ENCODE assay signal across 10 cellular contexts in the genomic region with DNA sequence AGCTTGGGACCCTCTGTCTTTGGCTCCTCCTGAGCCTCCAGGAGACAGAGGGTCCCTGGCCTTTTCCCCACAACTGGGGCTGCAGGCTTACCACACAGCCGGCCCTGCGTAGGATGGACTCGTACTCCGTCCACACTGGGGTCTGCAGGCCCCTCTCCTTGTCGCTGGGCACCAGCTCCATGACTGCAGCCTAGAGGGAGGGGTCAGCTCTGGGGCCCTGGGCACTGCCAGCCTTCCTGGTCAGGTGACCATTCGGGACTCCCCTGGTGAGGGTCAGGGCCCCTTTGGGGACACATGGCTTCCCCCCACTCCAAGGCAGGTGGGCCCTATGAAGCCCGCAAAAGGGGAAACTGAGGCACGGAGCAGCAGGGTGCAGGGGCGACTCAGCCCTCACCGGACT. TPM values are rescaled to one million over a fixed set of nuclear protein-coding genes. Genes with fewer than 3 reads are reported as not detected.
DNase-seq lines count a peak whose midpoint lies in the region; ATAC-seq and TF ChIP-seq lines count a peak whose summit lies in the region.
"Had no signal": no experiment of that assay in that cellular context is flagged by ENCODE, and none has a peak within 500 bp of the region (broad histone marks: within the 10 kb centered on the region; RNA-seq: fewer than 3 reads in every experiment).

No MANE protein-coding gene starts in this region.

- H4K20me1 ChIP-seq in Karpas-422 (ENCODE audit: insufficient read depth, low read depth, low read length), result no peaks in the 10 kb centered on the region

- no peaks in the 10 kb centered on the region for H3K9me3 ChIP-seq in Karpas-422 (ENCODE audit: low read length)

- CTCF ChIA-PET in BJ (lab: Yijun Ruan, JAX), result interaction anchor here (2.1 kb wide), 1 partner anchor 27 kb away, joined by 7 read pairs; no protein-coding TSS in a partner anchor

- H3K4me1 ChIP-seq in Karpas-422 (ENCODE audit: low read length), result peaks cover 5% of the 10 kb centered on the region; the same call in 1 of the 2 replicates

- TF ChIP-seq CTCF in BJ (IDR thresholded peaks at IDR 0.05; ENCODE audit: insufficient read depth, low read depth, low read length), result no peak
- TF ChIP-seq CTCF in dorsolateral prefrontal cortex (IDR thresholded peaks at IDR 0.05 in 54 of 56, conservative IDR thresholded peaks at IDR 0.05 in 2 of 56; ENCODE audit: low read depth in 1 of 56, partially characterized antibody in 56 of 56), result no peak

- H3K9me3 Mint-ChIP-seq in naive thymus-derived CD8-positive, alpha-beta T cell, result no peaks in the 10 kb centered on the region

- H3K9ac ChIP-seq in Karpas-422 (ENCODE audit: low read length), result no peak overlapping the region

- H3K79me2 ChIP-seq in Karpas-422 (ENCODE audit: low read length), result no peaks in the 10 kb centered on the region

- H3K36me3 ChIP-seq in BJ (ENCODE audit: control insufficient read depth, insufficient read depth, low read length), result peaks cover 3% of the 10 kb centered on the region
- no peaks in the 10 kb centered on the region for H3K36me3 ChIP-seq in Karpas-422 (ENCODE audit: insufficient read depth, low read length)

- H3K27ac ChIP-seq in Karpas-422 (ENCODE audit: low read length) (no peak overlapping the region), dorsolateral prefrontal cortex (no peak overlapping the region)

- H3K4me1 Mint-ChIP-seq in naive thymus-derived CD8-positive, alpha-beta T cell, result peaks cover 3 to 10% (median 6%) of the 10 kb centered on the region in 4 donors

- ATAC-seq in naive thymus-derived CD8-positive, alpha-beta T cell, result no peak
- ATAC-seq in HG03196 (IDR thresholded peaks at IDR 0.05; ENCODE audit: unreplicated experiment), result no peak

- H3K4me2 ChIP-seq in Karpas-422 (ENCODE audit: low read depth, low read length, poor library complexity, severe bottlenecking), result peak overlapping the region; percentile 7

- H3K4me3 Mint-ChIP-seq in naive thymus-derived CD8-positive, alpha-beta T cell, result peak overlapping the region in 7 of 10 donors; percentile 64 to 84 (median 74)

- DNase-seq in BJ (ENCODE audit: low read depth) (no peak), Karpas-422 (no peak), dorsolateral prefrontal cortex (no peak), RPMI8226 (no peak), NCI-H2171 (lab: John Stamatoyannopoulos, UW) (no peak), NOMO-1 treated with DMSO at 0.1 percent for 48 hours (lab: John Stamatoyannopoulos, UW; ENCODE audit: unreplicated experiment) (no peak)
- no peak for DNase-seq in naive thymus-derived CD8-positive, alpha-beta T cell
- DNase-seq: activated gamma-delta T cell, SHP77 had no signal

- no peak overlapping the region for H3K27ac Mint-ChIP-seq in naive thymus-derived CD8-positive, alpha-beta T cell

- H2AFZ ChIP-seq in Karpas-422 (ENCODE audit: low read length), result no peak overlapping the region

- POLR2A ChIA-PET in BJ (lab: Charles Lee), result no interaction called here
- POLR2A ChIA-PET in naive thymus-derived CD8-positive, alpha-beta T cell (lab: Charles Lee), result interaction anchor here (0.6 to 1.2 kb wide), 2 partner anchors 34 to 82 kb away, joined by 3 to 4 read pairs; no protein-coding TSS in a partner anchor

- no peaks in the 10 kb centered on the region for H3K9me2 ChIP-seq in Karpas-422 (replicated peaks; ENCODE audit: insufficient read depth, low read length)

- H3K36me3 Mint-ChIP-seq in naive thymus-derived CD8-positive, alpha-beta T cell, result peaks cover 0 to 1% (median 0%) of the 10 kb centered on the region in 3 donors

- H3K27me3 Mint-ChIP-seq in naive thymus-derived CD8-positive, alpha-beta T cell, result no peaks in the 10 kb centered on the region

- H3K4me3 ChIP-seq in BJ (ENCODE audit: low read depth, low read length) (peak overlapping the region; percentile 63), Karpas-422 (ENCODE audit: low read length) (no peak overlapping the region), dorsolateral prefrontal cortex (peak overlapping the region in 36 of 59 donors; percentile 31 to 75 (median 64))

- H3K27me3 ChIP-seq in BJ (ENCODE audit: control insufficient read depth, insufficient read depth, low read length) (no peaks in the 10 kb centered on the region), Karpas-422 (ENCODE audit: low read length) (no peaks in the 10 kb centered on the region), dorsolateral prefrontal cortex (peaks cover 0 to 17% (median 0%) of the 10 kb centered on the region in 45 donors)

- intact Hi-C loops in dorsolateral prefrontal cortex (cut with DNase I), result no loop called here

RNA-seq across cellular contexts. Expression of a gene that starts 1.3 kb away (rescaled TPM):
- polyA plus RNA-seq in BJ (2011; rRNA removed), result 40.6 and 49.8 TPM in 2 replicates
- polyA minus RNA-seq in BJ (2011; rRNA and poly(A)+ RNA removed), result 6.6 and 7.2 TPM in 2 replicates
- 0.97 and 1.5 TPM in 2 replicates for total RNA-seq in Karpas-422 (2014; rRNA removed; shearing (Covaris generic); ENCODE audit: low replicate concordance)
- total RNA-seq in dorsolateral prefrontal cortex, result 1 to 10 TPM in 119 of 120 experiments, under 1 TPM in 1; 0.85 to 9.8 (median 4.0) TPM
- total RNA-seq in naive thymus-derived CD8-positive, alpha-beta T cell, result 10 to 100 TPM; 17.1 to 23.7 TPM
- polyA plus RNA-seq in naive thymus-derived CD8-positive, alpha-beta T cell, result 10 to 100 TPM; 17.4 to 21.4 (median 18.2) TPM

RNA-seq across cellular contexts. Expression of a gene that starts 9.4 kb away (rescaled TPM):
- polyA plus RNA-seq in BJ (2011; rRNA removed), result not detected in 2 replicates
- not detected in 2 replicates for polyA minus RNA-seq in BJ (2011; rRNA and poly(A)+ RNA removed)
- not detected in 2 replicates for total RNA-seq in Karpas-422 (2014; rRNA removed; shearing (Covaris generic); ENCODE audit: low replicate concordance)
- 1 to 10 TPM in 3 of 120 experiments, under 1 TPM in 10, not detected in 107; 0.54 to 1.3 (median 0.75) TPM for total RNA-seq in dorsolateral prefrontal cortex
- not detected for total RNA-seq in naive thymus-derived CD8-positive, alpha-beta T cell
- under 1 TPM in 1 of 3 donors, not detected in 2; 0.36 TPM for polyA plus RNA-seq in naive thymus-derived CD8-positive, alpha-beta T cell

RNA-seq across cellular contexts. Expression of a gene that starts 16.6 kb away (rescaled TPM):
- polyA plus RNA-seq in BJ (2011; rRNA removed), result 41.7 and 63.9 TPM in 2 replicates
- polyA minus RNA-seq in BJ (2011; rRNA and poly(A)+ RNA removed), result 30.2 and 40.7 TPM in 2 replicates
- total RNA-seq in Karpas-422 (2014; rRNA removed; shearing (Covaris generic); ENCODE audit: low replicate concordance), result 37.3 and 71.9 TPM in 2 replicates
- 10 to 100 TPM; 54.4 to 99.5 (median 79.6) TPM for total RNA-seq in dorsolateral prefrontal cortex
- total RNA-seq in naive thymus-derived CD8-positive, alpha-beta T cell, result 10 to 100 TPM; 28.3 to 29.2 TPM
- 100 to 1,000 TPM; 103 to 110 (median 104) TPM for polyA plus RNA-seq in naive thymus-derived CD8-positive, alpha-beta T cell

RNA-seq across cellular contexts. Expression of a gene that starts 19.9 kb away (rescaled TPM):
- 0.31 and 0.91 TPM in 2 replicates for polyA plus RNA-seq in BJ (2011; rRNA removed)
- polyA minus RNA-seq in BJ (2011; rRNA and poly(A)+ RNA removed), result not detected in 2 replicates
- not detected in 2 replicates for total RNA-seq in Karpas-422 (2014; rRNA removed; shearing (Covaris generic); ENCODE audit: low replicate concordance)
- 100 to 1,000 TPM in 119 of 120 experiments, 10 to 100 TPM in 1; 79.8 to 353 (median 247) TPM for total RNA-seq in dorsolateral prefrontal cortex
- total RNA-seq in naive thymus-derived CD8-positive, alpha-beta T cell, result 1 to 10 TPM; 5.9 to 6.9 TPM
- polyA plus RNA-seq in naive thymus-derived CD8-positive, alpha-beta T cell, result under 1 TPM; 0.22 to 0.44 (median 0.26) TPM

RNA-seq across cellular contexts. Expression of a gene that starts 22.5 kb away (rescaled TPM):
- polyA plus RNA-seq in BJ (2011; rRNA removed), result 3.5 and 4.5 TPM in 2 replicates
- polyA minus RNA-seq in BJ (2011; rRNA and poly(A)+ RNA removed), result 2.4 and 3.7 TPM in 2 replicates
- 1.6 TPM in 1 of 2 replicates, not detected in the other for total RNA-seq in Karpas-422 (2014; rRNA removed; shearing (Covaris generic); ENCODE audit: low replicate concordance)
- total RNA-seq in dorsolateral prefrontal cortex, result 10 to 100 TPM in 85 of 120 experiments, 1 to 10 TPM in 35; 6.0 to 18.9 (median 11.3) TPM
- total RNA-seq in naive thymus-derived CD8-positive, alpha-beta T cell, result 10 to 100 TPM; 11.3 to 11.9 TPM
- 10 to 100 TPM; 10.9 to 15.6 (median 11.9) TPM for polyA plus RNA-seq in naive thymus-derived CD8-positive, alpha-beta T cell
